1 cellular context compared by ENCODE assay signal in the genomic region with DNA sequence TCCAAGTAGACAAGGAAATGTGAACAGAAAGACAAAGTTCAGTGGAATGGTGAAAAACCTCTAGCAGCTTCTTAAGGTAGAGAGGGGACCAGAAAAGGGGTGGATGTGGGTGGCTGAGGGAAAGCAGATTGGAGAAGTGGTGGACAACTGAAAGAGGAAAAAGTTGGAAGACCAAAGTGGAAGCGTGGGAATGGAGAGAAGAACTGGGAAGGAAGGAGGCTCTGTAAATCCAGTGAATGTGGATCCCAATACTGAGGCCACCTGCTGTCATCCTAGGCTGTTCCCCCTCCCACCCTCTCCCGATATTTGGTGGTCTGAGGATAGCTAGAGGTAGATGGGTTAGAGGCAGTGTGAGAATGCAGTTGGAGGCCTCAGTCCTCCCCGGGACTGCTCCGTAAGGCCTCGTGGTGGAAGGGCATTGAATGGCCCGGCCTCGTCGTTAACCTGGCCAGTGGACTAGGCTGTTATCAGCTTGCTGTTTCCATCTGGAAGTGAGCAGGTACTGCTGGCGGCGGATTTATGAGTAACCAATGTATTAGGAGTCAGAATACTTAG.
TF ChIP-seq lines count a peak whose summit lies in the region.

No MANE protein-coding gene starts in this region.

TF ChIP-seq in HepG2, 621 proteins besides CTCF, POLR2A, EP300 and RAD21:
- TF ChIP-seq, protein P1, sequence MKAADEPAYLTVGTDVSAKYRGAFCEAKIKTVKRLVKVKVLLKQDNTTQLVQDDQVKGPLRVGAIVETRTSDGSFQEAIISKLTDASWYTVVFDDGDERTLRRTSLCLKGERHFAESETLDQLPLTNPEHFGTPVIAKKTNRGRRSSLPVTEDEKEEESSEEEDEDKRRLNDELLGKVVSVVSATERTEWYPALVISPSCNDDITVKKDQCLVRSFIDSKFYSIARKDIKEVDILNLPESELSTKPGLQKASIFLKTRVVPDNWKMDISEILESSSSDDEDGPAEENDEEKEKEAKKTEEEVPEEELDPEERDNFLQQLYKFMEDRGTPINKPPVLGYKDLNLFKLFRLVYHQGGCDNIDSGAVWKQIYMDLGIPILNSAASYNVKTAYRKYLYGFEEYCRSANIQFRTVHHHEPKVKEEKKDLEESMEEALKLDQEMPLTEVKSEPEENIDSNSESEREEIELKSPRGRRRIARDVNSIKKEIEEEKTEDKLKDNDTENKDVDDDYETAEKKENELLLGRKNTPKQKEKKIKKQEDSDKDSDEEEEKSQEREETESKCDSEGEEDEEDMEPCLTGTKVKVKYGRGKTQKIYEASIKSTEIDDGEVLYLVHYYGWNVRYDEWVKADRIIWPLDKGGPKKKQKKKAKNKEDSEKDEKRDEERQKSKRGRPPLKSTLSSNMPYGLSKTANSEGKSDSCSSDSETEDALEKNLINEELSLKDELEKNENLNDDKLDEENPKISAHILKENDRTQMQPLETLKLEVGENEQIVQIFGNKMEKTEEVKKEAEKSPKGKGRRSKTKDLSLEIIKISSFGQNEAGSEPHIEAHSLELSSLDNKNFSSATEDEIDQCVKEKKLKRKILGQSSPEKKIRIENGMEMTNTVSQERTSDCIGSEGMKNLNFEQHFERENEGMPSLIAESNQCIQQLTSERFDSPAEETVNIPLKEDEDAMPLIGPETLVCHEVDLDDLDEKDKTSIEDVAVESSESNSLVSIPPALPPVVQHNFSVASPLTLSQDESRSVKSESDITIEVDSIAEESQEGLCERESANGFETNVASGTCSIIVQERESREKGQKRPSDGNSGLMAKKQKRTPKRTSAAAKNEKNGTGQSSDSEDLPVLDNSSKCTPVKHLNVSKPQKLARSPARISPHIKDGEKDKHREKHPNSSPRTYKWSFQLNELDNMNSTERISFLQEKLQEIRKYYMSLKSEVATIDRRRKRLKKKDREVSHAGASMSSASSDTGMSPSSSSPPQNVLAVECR (CRISPR knock-in tag; IDR thresholded peaks at IDR 0.05; ENCODE audit: borderline replicate concordance): 0 out of 2 replicates have a peak, but pooled peaks have one; percentile 17
- TF ChIP-seq SP4 (CRISPR knock-in tag; IDR thresholded peaks at IDR 0.05): 0 out of 2 replicates have a peak, but pooled peaks have one; percentile 28
- 0 out of 2 replicates have a peak, but pooled peaks have one; percentile 26 for TF ChIP-seq ZNF350 (CRISPR knock-in tag; IDR thresholded peaks at IDR 0.05; ENCODE audit: borderline replicate concordance, low read depth)
- TF ChIP-seq ZNF567 (CRISPR knock-in tag; IDR thresholded peaks at IDR 0.05; ENCODE audit: borderline replicate concordance): 0 out of 2 replicates have a peak, but pooled peaks have one; percentile 50
- TF ChIP-seq CC2D1A (CRISPR knock-in tag; IDR thresholded peaks at IDR 0.05): no peak
- TF ChIP-seq POLR2G (IDR thresholded peaks at IDR 0.05; ENCODE audit: low read depth, low read length): peak; percentile 48; the same call in 1 of the 2 replicates
- TF ChIP-seq RBM22 (optimal IDR thresholded peaks at IDR 0.05; ENCODE audit: low read length): no peak
- 0 out of 2 replicates have a peak, but pooled peaks have one; percentile 24 for TF ChIP-seq POLR2AphosphoS5 (IDR thresholded peaks at IDR 0.05; ENCODE audit: low read depth, low read length)
- no peak for TF ChIP-seq ZNF761 (CRISPR knock-in tag; conservative IDR thresholded peaks at IDR 0.05)
- 0 out of 2 replicates have a peak, but pooled peaks have one; percentile 21 for TF ChIP-seq RFXAP (CRISPR knock-in tag; IDR thresholded peaks at IDR 0.05; ENCODE audit: borderline replicate concordance)
- TF ChIP-seq, protein P2, sequence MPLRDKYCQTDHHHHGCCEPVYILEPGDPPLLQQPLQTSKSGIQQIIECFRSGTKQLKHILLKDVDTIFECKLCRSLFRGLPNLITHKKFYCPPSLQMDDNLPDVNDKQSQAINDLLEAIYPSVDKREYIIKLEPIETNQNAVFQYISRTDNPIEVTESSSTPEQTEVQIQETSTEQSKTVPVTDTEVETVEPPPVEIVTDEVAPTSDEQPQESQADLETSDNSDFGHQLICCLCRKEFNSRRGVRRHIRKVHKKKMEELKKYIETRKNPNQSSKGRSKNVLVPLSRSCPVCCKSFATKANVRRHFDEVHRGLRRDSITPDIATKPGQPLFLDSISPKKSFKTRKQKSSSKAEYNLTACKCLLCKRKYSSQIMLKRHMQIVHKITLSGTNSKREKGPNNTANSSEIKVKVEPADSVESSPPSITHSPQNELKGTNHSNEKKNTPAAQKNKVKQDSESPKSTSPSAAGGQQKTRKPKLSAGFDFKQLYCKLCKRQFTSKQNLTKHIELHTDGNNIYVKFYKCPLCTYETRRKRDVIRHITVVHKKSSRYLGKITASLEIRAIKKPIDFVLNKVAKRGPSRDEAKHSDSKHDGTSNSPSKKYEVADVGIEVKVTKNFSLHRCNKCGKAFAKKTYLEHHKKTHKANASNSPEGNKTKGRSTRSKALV (CRISPR knock-in tag; IDR thresholded peaks at IDR 0.05): no peak
- TF ChIP-seq, protein P3, sequence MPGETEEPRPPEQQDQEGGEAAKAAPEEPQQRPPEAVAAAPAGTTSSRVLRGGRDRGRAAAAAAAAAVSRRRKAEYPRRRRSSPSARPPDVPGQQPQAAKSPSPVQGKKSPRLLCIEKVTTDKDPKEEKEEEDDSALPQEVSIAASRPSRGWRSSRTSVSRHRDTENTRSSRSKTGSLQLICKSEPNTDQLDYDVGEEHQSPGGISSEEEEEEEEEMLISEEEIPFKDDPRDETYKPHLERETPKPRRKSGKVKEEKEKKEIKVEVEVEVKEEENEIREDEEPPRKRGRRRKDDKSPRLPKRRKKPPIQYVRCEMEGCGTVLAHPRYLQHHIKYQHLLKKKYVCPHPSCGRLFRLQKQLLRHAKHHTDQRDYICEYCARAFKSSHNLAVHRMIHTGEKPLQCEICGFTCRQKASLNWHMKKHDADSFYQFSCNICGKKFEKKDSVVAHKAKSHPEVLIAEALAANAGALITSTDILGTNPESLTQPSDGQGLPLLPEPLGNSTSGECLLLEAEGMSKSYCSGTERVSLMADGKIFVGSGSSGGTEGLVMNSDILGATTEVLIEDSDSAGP (CRISPR knock-in tag; IDR thresholded peaks at IDR 0.05; ENCODE audit: borderline replicate concordance): 0 out of 2 replicates have a peak, but pooled peaks have one; percentile 7
- TF ChIP-seq ZFX (CRISPR knock-in tag; IDR thresholded peaks at IDR 0.05; ENCODE audit: low read depth): peak; percentile 84
- 0 out of 2 replicates have a peak, but pooled peaks have one; percentile 6 for TF ChIP-seq GABPB1 (CRISPR knock-in tag; IDR thresholded peaks at IDR 0.05)
- 0 out of 2 replicates have a peak, but pooled peaks have one; percentile 10 for TF ChIP-seq KDM5B (CRISPR knock-in tag; IDR thresholded peaks at IDR 0.05; ENCODE audit: borderline replicate concordance)
- no peak for TF ChIP-seq REXO4 (CRISPR knock-in tag; IDR thresholded peaks at IDR 0.05; ENCODE audit: borderline replicate concordance)
- 0 out of 2 replicates have a peak, but pooled peaks have one; percentile 15 for TF ChIP-seq KDM2A (CRISPR knock-in tag; IDR thresholded peaks at IDR 0.05; ENCODE audit: borderline replicate concordance, low read depth)
- 0 out of 2 replicates have a peak, but pooled peaks have one; percentile 26 for TF ChIP-seq ZNF746 (CRISPR knock-in tag; IDR thresholded peaks at IDR 0.05)
- peak; percentile 39; the same call in 1 of the 2 replicates for TF ChIP-seq SALL1 (CRISPR knock-in tag; IDR thresholded peaks at IDR 0.05)
- TF ChIP-seq ZSCAN25 (CRISPR knock-in tag; IDR thresholded peaks at IDR 0.05): 0 out of 2 replicates have a peak, but pooled peaks have one; percentile 14
- TF ChIP-seq ZFY (CRISPR knock-in tag; IDR thresholded peaks at IDR 0.05): peak; percentile 60
- TF ChIP-seq, protein P4, sequence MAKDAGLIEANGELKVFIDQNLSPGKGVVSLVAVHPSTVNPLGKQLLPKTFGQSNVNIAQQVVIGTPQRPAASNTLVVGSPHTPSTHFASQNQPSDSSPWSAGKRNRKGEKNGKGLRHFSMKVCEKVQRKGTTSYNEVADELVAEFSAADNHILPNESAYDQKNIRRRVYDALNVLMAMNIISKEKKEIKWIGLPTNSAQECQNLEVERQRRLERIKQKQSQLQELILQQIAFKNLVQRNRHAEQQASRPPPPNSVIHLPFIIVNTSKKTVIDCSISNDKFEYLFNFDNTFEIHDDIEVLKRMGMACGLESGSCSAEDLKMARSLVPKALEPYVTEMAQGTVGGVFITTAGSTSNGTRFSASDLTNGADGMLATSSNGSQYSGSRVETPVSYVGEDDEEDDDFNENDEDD (CRISPR knock-in tag; IDR thresholded peaks at IDR 0.05; ENCODE audit: borderline replicate concordance): peak; percentile 27; the same call in 1 of the 2 replicates
- TF ChIP-seq, protein P5, sequence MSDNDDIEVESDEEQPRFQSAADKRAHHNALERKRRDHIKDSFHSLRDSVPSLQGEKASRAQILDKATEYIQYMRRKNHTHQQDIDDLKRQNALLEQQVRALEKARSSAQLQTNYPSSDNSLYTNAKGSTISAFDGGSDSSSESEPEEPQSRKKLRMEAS (IDR thresholded peaks at IDR 0.05): peak; percentile 57; the same call in 1 of the 2 replicates
TF ChIP-seq in HepG2: peak in this region for 18.
